Comparison of ENCODE assay signal across 8 cellular contexts in the genomic region with DNA sequence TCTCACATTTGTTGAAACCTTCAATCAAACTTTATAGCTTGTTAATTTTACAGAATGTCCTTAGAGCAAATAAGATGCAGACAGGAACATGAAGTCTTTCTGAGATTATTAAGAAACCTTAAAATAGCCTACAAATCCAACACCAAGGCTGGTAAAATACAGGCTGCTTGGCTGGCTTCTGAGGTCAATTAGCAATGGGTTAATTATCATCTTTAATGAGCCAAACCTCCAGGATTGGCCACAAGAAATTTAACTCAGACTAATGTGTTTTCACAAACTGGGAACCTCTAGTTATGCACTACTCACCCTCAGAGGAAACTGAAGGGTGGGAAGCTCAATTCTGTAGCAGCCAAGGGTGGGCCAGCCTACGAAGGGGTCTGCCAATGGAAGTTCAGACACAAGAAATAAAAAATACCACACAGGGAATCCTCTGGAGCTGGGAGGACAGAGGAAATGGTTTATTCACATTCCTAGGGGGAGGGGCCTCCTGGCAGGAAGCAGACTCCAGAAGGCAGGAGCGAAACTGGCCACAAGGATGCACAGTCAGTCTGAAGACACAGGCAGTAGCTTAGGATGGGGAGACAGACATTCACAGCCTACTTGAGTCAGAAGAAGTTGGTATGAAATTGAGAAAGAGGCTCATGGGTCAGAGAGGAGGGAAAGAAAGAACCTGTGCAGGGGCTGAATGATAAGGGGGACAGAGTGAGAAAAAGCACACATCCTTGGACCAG. TPM values are rescaled to one million over a fixed set of nuclear protein-coding genes. Genes with fewer than 3 reads are reported as not detected.
A peak's percentile ranks its signal among the peaks of the same experiment; 100 is the strongest.
DNase-seq lines count a peak whose midpoint lies in the region; ATAC-seq and TF ChIP-seq lines count a peak whose summit lies in the region.

No MANE protein-coding gene starts in this region.

- intact Hi-C loops in Right ventricle myocardium superior (cut with DNase I): loop anchor here (10.0 kb wide), 1 partner anchor 154 kb away; no protein-coding TSS in a partner anchor

- H3K4me3 ChIP-seq in WERI-Rb-1 (ENCODE audit: low read depth, low read length): no peak overlapping the region
- H3K4me3 ChIP-seq in skeletal muscle cell (ENCODE audit: low read depth, low read length): no peak overlapping the region

- H3K27me3 ChIP-seq in WERI-Rb-1 (ENCODE audit: insufficient read depth, low read depth, severe bottlenecking): no peaks in the 10 kb centered on the region

- no peak overlapping the region for H3K27ac ChIP-seq in WERI-Rb-1

- H3K27ac Mint-ChIP-seq in T-helper 2 cell treated with Interferon-gamma antibody and Interleukin-4, amounts not matched to agents 5 μg/mL and 100 μg/mL, for 36 hours: peak overlapping the region; percentile 17

- no peak for DNase-seq in T-helper 2 cell treated with Interferon-gamma antibody and Interleukin-4, amounts not matched to agents 5 μg/mL and 100 μg/mL, for 36 hours (ENCODE audit: low spot score)
- DNase-seq in T-helper 2 cell (no peak), WERI-Rb-1 (peak; percentile 21), Right ventricle myocardium superior (peak; percentile 67), skeletal muscle cell (ENCODE audit: low read depth) (peak; percentile 92), NCI-H774 (lab: John Stamatoyannopoulos, UW) (no peak), NK-92 (lab: John Stamatoyannopoulos, UW; ENCODE audit: unreplicated experiment) (no peak)
- DNase-seq in stimulated activated naive CD4-positive, alpha-beta T cell treated with Interleukin-2 at 50 U/mL for 16 hours (lab: John Stamatoyannopoulos, UW): no peak

- H3K9me3 ChIP-seq in WERI-Rb-1 (ENCODE audit: severe bottlenecking): no peaks in the 10 kb centered on the region

- no peaks in the 10 kb centered on the region for H3K9me3 Mint-ChIP-seq in T-helper 2 cell treated with Interferon-gamma antibody and Interleukin-4, amounts not matched to agents 5 μg/mL and 100 μg/mL, for 36 hours

- no peak for TF ChIP-seq CTCF in WERI-Rb-1 (IDR thresholded peaks at IDR 0.05; ENCODE audit: low read depth, low read length)

- H3K36me3 ChIP-seq in WERI-Rb-1: peaks cover 3% of the 10 kb centered on the region

- peak; percentile 34 for ATAC-seq in Right ventricle myocardium superior (ENCODE audit: poor library complexity)

- H3K4me1 Mint-ChIP-seq in T-helper 2 cell treated with Interferon-gamma antibody and Interleukin-4, amounts not matched to agents 5 μg/mL and 100 μg/mL, for 36 hours (ENCODE audit: low read depth): peaks cover 64% of the 10 kb centered on the region

- H3K4me3 Mint-ChIP-seq in T-helper 2 cell treated with Interferon-gamma antibody and Interleukin-4, amounts not matched to agents 5 μg/mL and 100 μg/mL, for 36 hours: peak overlapping the region; percentile 88

- no peaks in the 10 kb centered on the region for H3K27me3 Mint-ChIP-seq in T-helper 2 cell treated with Interferon-gamma antibody and Interleukin-4, amounts not matched to agents 5 μg/mL and 100 μg/mL, for 36 hours (ENCODE audit: low read depth)

- H3K36me3 Mint-ChIP-seq in T-helper 2 cell treated with Interferon-gamma antibody and Interleukin-4, amounts not matched to agents 5 μg/mL and 100 μg/mL, for 36 hours (ENCODE audit: low read depth): peaks cover 19% of the 10 kb centered on the region

RNA-seq across cellular contexts. Expression of gene HIC1, which starts 36.1 kb away (rescaled TPM):
- 19.3 TPM for total RNA-seq in Right ventricle myocardium superior

RNA-seq across cellular contexts. Expression of gene OVCA2, which starts 49.1 kb away (rescaled TPM):
- total RNA-seq in Right ventricle myocardium superior: 13.7 TPM

Comparison
In these comparisons a context has a peak if more than half of its experiments do, and no peak if none do; other contexts are left out.
1. DNase-seq: peak in WERI-Rb-1 (single experiment), Right ventricle myocardium superior (single experiment) and skeletal muscle cell (single experiment); none in T-helper 2 cell treated with Interferon-gamma antibody and Interleukin-4, amounts not matched to agents 5 μg/mL and 100 μg/mL, for 36 hours (single experiment), T-helper 2 cell (0 of 5), stimulated activated naive CD4-positive, alpha-beta T cell treated with Interleukin-2 at 50 U/mL for 16 hours (single experiment), NCI-H774 (single experiment) and NK-92 (single experiment).